ENCODE assay signal across 1 cellular context in genomic region chr17:21174719-21175118, GRCh38.
TF ChIP-seq lines count a peak whose summit lies in the region.

No MANE protein-coding gene starts in this region.

TF ChIP-seq in IMR-90, 13 proteins besides CTCF, POLR2A, EP300 and RAD21:
- TF ChIP-seq MAZ (IDR thresholded peaks at IDR 0.05; ENCODE audit: borderline replicate concordance, low read depth, low read length) = peak; percentile 29; the same call in 1 of the 2 replicates
- TF ChIP-seq MXI1 (IDR thresholded peaks at IDR 0.05; ENCODE audit: borderline replicate concordance, low read depth, low read length) = no peak
